Comparison of ENCODE assay signal across 9 cellular contexts in genomic region chr14:94768521-94769412, GRCh38. TPM values are rescaled to one million over a fixed set of nuclear protein-coding genes. Genes with fewer than 3 reads are reported as not detected.
A peak's percentile ranks its signal among the peaks of the same experiment; 100 is the strongest.
DNase-seq lines count a peak whose midpoint lies in the region; ATAC-seq, FAIRE-seq and TF ChIP-seq lines count a peak whose summit lies in the region.
"Had no signal": no experiment of that assay in that cellular context is flagged by ENCODE, and none has a peak within 500 bp of the region (broad histone marks: within the 10 kb centered on the region; RNA-seq: fewer than 3 reads in every experiment).

No MANE protein-coding gene starts in this region.

- no peak overlapping the region for H2BK120ac ChIP-seq in H1 (replicated peaks; ENCODE audit: low read depth, low read length)

- H3K36me3 ChIP-seq in BLaER1 = no peaks in the 10 kb centered on the region
- no peaks in the 10 kb centered on the region for H3K36me3 ChIP-seq in H1 (ENCODE audit: control insufficient read depth in 2 of 4, insufficient read depth in 4 of 4, low read length in 3 of 4)

- no peak for ATAC-seq in HG02870 (IDR thresholded peaks at IDR 0.05; ENCODE audit: unreplicated experiment)
- ATAC-seq in HG02571 (IDR thresholded peaks at IDR 0.05; ENCODE audit: unreplicated experiment) = no peak

- no peaks in the 10 kb centered on the region for H3K36me3 Mint-ChIP-seq in nephron progenitor cell (ENCODE audit: low read depth)

- no peak overlapping the region for H3K14ac ChIP-seq in H1 (ENCODE audit: insufficient read length)

- no peak for TF ChIP-seq RAD21 in H1 (IDR thresholded peaks at IDR 0.05 in 1 of 2, conservative IDR thresholded peaks at IDR 0.05 in 1 of 2; ENCODE audit: low read depth in 2 of 2, low read length in 2 of 2)

- no peak overlapping the region for H3K23ac ChIP-seq in H1 (ENCODE audit: insufficient read length)

- H3K4me2 ChIP-seq in BLaER1 (peak overlapping the region; percentile 92), H1 (ENCODE audit: insufficient read depth in 1 of 2, low read depth in 2 of 2, low read length in 2 of 2) (peak overlapping the region; percentile 73 to 76)

- H4K20me1 ChIP-seq in BLaER1 (peaks cover 68% of the 10 kb centered on the region), H1 (replicated peaks in 1 of 2; ENCODE audit: control insufficient read depth in 1 of 2, insufficient read depth in 2 of 2, low read length in 2 of 2) (peaks cover 17 to 20% of the 10 kb centered on the region in 2 experiments)

- H4K5ac ChIP-seq in H1 (ENCODE audit: insufficient read length, low read depth, low read length) = no peak overlapping the region

- peak overlapping the region; percentile 26; the same call in 1 of the 2 replicates for H2AFZ ChIP-seq in H1 (ENCODE audit: low read length)

- no peak overlapping the region for H3K4ac ChIP-seq in H1 (replicated peaks; ENCODE audit: insufficient read length, low read depth, low read length)

- H3K9ac ChIP-seq in BLaER1 (no peak overlapping the region), H1 (replicated peaks in 1 of 4; ENCODE audit: extremely low read depth in 1 of 4, low read depth in 3 of 4, low read length in 3 of 4) (no peak overlapping the region)

- peaks cover 8% of the 10 kb centered on the region; the same call in 1 of the 2 replicates for H3K23me2 ChIP-seq in H1 (ENCODE audit: low read depth, low read length)

- peaks cover 99% of the 10 kb centered on the region for H3K27me3 Mint-ChIP-seq in nephron progenitor cell (ENCODE audit: low read depth, poor library complexity)

- no peaks in the 10 kb centered on the region for H3K79me1 ChIP-seq in H1 (ENCODE audit: low read depth, low read length)

- H2BK15ac ChIP-seq in H1 (ENCODE audit: low read length) = no peak overlapping the region; the same call in 1 of the 2 replicates

- H3K18ac ChIP-seq in H1 (ENCODE audit: extremely low read depth, low read length) = peak overlapping the region; percentile 51

- H2BK12ac ChIP-seq in H1 (ENCODE audit: low read depth, low read length) = peak overlapping the region; percentile 90; the same call in 1 of the 2 replicates

- no peak overlapping the region for H3K27ac Mint-ChIP-seq in nephron progenitor cell

- TF ChIP-seq POLR2A in H1 (IDR thresholded peaks at IDR 0.05; ENCODE audit: control extremely low read depth in 1 of 2, low read depth in 2 of 2, low read length in 2 of 2) = no peak

- H3K4me1 ChIP-seq in BLaER1 (peaks cover 18% of the 10 kb centered on the region), H1 (replicated peaks in 1 of 4; ENCODE audit: control insufficient read depth in 3 of 4, insufficient read depth in 4 of 4, low read length in 3 of 4) (peaks cover 14 to 43% (median 31%) of the 10 kb centered on the region in 4 experiments)

- H3K9me3 ChIP-seq in BLaER1 (peaks cover 15% of the 10 kb centered on the region), H1 (ENCODE audit: insufficient read depth in 2 of 2, low read depth in 1 of 2, low read length in 1 of 2) (no peaks in the 10 kb centered on the region)

- H3K27me3 ChIP-seq in BLaER1 (peaks cover 100% of the 10 kb centered on the region), H1 (replicated peaks in 1 of 4; ENCODE audit: control insufficient read depth in 3 of 4, extremely low read depth in 1 of 4, insufficient read depth in 3 of 4, low read length in 3 of 4) (peaks cover 72 to 96% (median 88%) of the 10 kb centered on the region in 4 experiments)

- FAIRE-seq in H1 (lab: Jason Lieb, UNC) = no peak

- H3K4me3 Mint-ChIP-seq in nephron progenitor cell = peak overlapping the region; percentile 77

- POLR2A ChIA-PET in H1 (lab: Charles Lee; ENCODE audit: partially characterized antibody) = interaction anchor here (0.9 to 1.7 kb wide), 2 partner anchors 8 to 12 kb away, joined by 3 to 5 read pairs; no protein-coding TSS in a partner anchor

- H4K8ac ChIP-seq in H1 (ENCODE audit: extremely low read depth, insufficient read depth, low read length) = peak overlapping the region; percentile 7; the same call in 1 of the 2 replicates

- H4K91ac ChIP-seq in H1 (replicated peaks; ENCODE audit: insufficient read length, low read length) = no peak overlapping the region

- TF ChIP-seq CTCF in H1 (IDR thresholded peaks at IDR 0.05; ENCODE audit: control extremely low read depth in 1 of 3, insufficient read depth in 1 of 3, low read depth in 1 of 3, low read length in 3 of 3) = no peak
- no peak for TF ChIP-seq CTCF in nephron progenitor cell (IDR thresholded peaks at IDR 0.05)

- no peaks in the 10 kb centered on the region for H3K79me2 ChIP-seq in H1 (ENCODE audit: control insufficient read depth in 1 of 2, insufficient read depth in 2 of 2, low read length in 2 of 2)

- peak overlapping the region; percentile 67 for H3K4me3 ChIP-seq in BLaER1
- peak overlapping the region; percentile 32 to 61 (median 41); a peak in 7 of 8 replicates for H3K4me3 ChIP-seq in H1 (ENCODE audit: extremely low read depth in 1 of 4, insufficient read depth in 2 of 4, low read depth in 3 of 4, low read length in 4 of 4)

- no peak overlapping the region for H2AK5ac ChIP-seq in H1 (ENCODE audit: low read depth, low read length)

- peaks cover 52% of the 10 kb centered on the region for H3K4me1 Mint-ChIP-seq in nephron progenitor cell

- no peaks in the 10 kb centered on the region for H3K9me3 Mint-ChIP-seq in nephron progenitor cell

- H2BK20ac ChIP-seq in H1 (ENCODE audit: low read length) = no peak overlapping the region

- DNase-seq in MV-4-11 (lab: John Stamatoyannopoulos, UW) (peak; percentile 63), H1 (ENCODE audit: low read depth in 1 of 2, low spot score in 2 of 2) (peak in 1 of 2 experiments; percentile 76), nephron progenitor cell (peak; percentile 37), NAMALWA (ENCODE audit: low spot score) (no peak), Kasumi-1 (lab: John Stamatoyannopoulos, UW) (no peak)
- DNase-seq: NCI-H774 had no signal

- WGBS in H1 (ENCODE audit: extremely low coverage in 1 of 2, insufficient coverage in 1 of 2, insufficient read length in 1 of 2, insufficient replicate concordance in 2 of 2, low coverage in 1 of 2, low lambda C conversion rate in 2 of 2, missing lambda C conversion rate in 1 of 2), 2 experiments = 2% methylated on average over 71 of the region's 84 CpGs; no CpG with 5 or more reads in 1 of the 2 experiments

- no peak for TF ChIP-seq EP300 in H1 (IDR thresholded peaks at IDR 0.05; ENCODE audit: borderline replicate concordance in 1 of 2, low read depth in 2 of 2, low read length in 2 of 2)

- CTCF ChIA-PET in H1 (lab: Charles Lee; ENCODE audit: partially characterized antibody) = interaction anchor here (1.0 to 1.2 kb wide), 3 partner anchors 16 to 279 kb away, joined by 3 read pairs; no protein-coding TSS in a partner anchor

- no peak overlapping the region for H2BK5ac ChIP-seq in H1 (ENCODE audit: low read depth, low read length)

- no peak overlapping the region for H3K56ac ChIP-seq in H1 (replicated peaks; ENCODE audit: insufficient read length, low read depth, low read length)

- H3K27ac ChIP-seq in BLaER1 (no peak overlapping the region), H1 (ENCODE audit: low read depth, low read length) (no peak overlapping the region)

TF ChIP-seq in H1, 55 proteins besides CTCF, POLR2A, EP300 and RAD21 (continues in another document):
- TF ChIP-seq E2F6 (IDR thresholded peaks at IDR 0.05) = peak; percentile 45; the same call in 1 of the 2 replicates
- TF ChIP-seq CEBPB (IDR thresholded peaks at IDR 0.05; ENCODE audit: low read depth, low read length) = peak; percentile 97
- peak; percentile 78 for TF ChIP-seq CTBP2 (IDR thresholded peaks at IDR 0.05; ENCODE audit: borderline replicate concordance, insufficient read depth, insufficient read length, low read length)

RNA-seq across cellular contexts. Expression of gene GSC, which starts 1.1 kb away (rescaled TPM):
- total RNA-seq in H1 (2021; fragmentation: NEBNext Ultra II Directional; extraction: Animal tissue kit (Norgen Biotek cat#: 25700)) = 0.34 and 0.54 TPM in 2 replicates
- 0.17 and 0.25 TPM in 2 replicates for polyA plus RNA-seq in H1 (2011; rRNA removed)
- polyA plus RNA-seq in H1 (2011; cell fraction: cytosol; rRNA removed) = 0.19 TPM
- 0.20 TPM for polyA plus RNA-seq in H1 (2011; cell fraction: nucleus; rRNA removed)
- polyA plus RNA-seq in H1 (2012, experiment 1 of 2) = 0.13 to 0.19 TPM (median 0.19 TPM) in 3 of 4 replicates, not detected in the other
- not detected for polyA plus RNA-seq in H1 (2012, experiment 2 of 2)
- not detected for polyA plus RNA-seq in H1 (2013, experiment 1 of 2)
- 0.11 TPM for polyA plus RNA-seq in H1 (2013, experiment 2 of 2)
- not detected in 2 replicates for polyA minus RNA-seq in H1 (2011; rRNA and poly(A)+ RNA removed)
- not detected for polyA minus RNA-seq in H1 (2011; cell fraction: cytosol; rRNA and poly(A)+ RNA removed)
- polyA minus RNA-seq in H1 (2011; cell fraction: nucleus; rRNA and poly(A)+ RNA removed) = 0.50 TPM

Comparison
In these comparisons a context has a peak if more than half of its experiments do, and no peak if none do; other contexts are left out.
1. DNase-seq: peak in MV-4-11 (single experiment) and nephron progenitor cell (single experiment); none in NAMALWA (single experiment) and Kasumi-1 (0 of 2).